8 cellular contexts compared by ENCODE assay signal in genomic region chr14:103074699-103075341, GRCh38. TPM values are rescaled to one million over a fixed set of nuclear protein-coding genes. Genes with fewer than 3 reads are reported as not detected.
DNase-seq lines count a peak whose midpoint lies in the region; ATAC-seq and TF ChIP-seq lines count a peak whose summit lies in the region.

No MANE protein-coding gene starts in this region.

- H4K20me1 ChIP-seq in H9 (ENCODE audit: control insufficient read depth, insufficient read depth, insufficient read length) = no peaks in the 10 kb centered on the region

- no peaks in the 10 kb centered on the region for H3K4me1 Mint-ChIP-seq in H9
- peaks cover 0 to 1% (median 0%) of the 10 kb centered on the region in 3 donors for H3K4me1 Mint-ChIP-seq in T-cell

- H2AK5ac ChIP-seq in H9 (ENCODE audit: insufficient read length, low read length) = no peak overlapping the region

- no peak overlapping the region for H2BK15ac ChIP-seq in H9 (ENCODE audit: low read depth, low read length)

- H3K4ac ChIP-seq in H9 (ENCODE audit: low read depth, low read length) = no peak overlapping the region

- WGBS in H9 (ENCODE audit: extremely low coverage, insufficient read length, low lambda C conversion rate) = no CpG with 5 or more reads among the region's 21 CpGs
- 10 to 17% methylated on average over 7 to 21 of the region's 21 CpGs for whole genome bisulfite sequencing in body of pancreas, 2 donors
- 17% methylated on average over 1 of the region's 21 CpGs for WGBS in right lobe of liver (ENCODE audit: insufficient coverage, low coverage, low lambda C conversion rate, missing lambda C conversion rate)

- H3K9me3 Mint-ChIP-seq in H9 (no peaks in the 10 kb centered on the region), T-cell (no peaks in the 10 kb centered on the region)

- no peaks in the 10 kb centered on the region for H3K36me3 ChIP-seq in body of pancreas (replicated peaks in 1 of 2; ENCODE audit: insufficient read depth in 1 of 2, low read depth in 2 of 2)
- H3K36me3 ChIP-seq in right lobe of liver = no peaks in the 10 kb centered on the region
- no peaks in the 10 kb centered on the region for H3K36me3 ChIP-seq in vagina

- no peak overlapping the region for H3K27ac Mint-ChIP-seq in H9
- no peak overlapping the region for H3K27ac Mint-ChIP-seq in T-cell

- no peak overlapping the region; the same call in 1 of the 2 replicates for H3K14ac ChIP-seq in H9 (ENCODE audit: insufficient read depth, low read length)

- POLR2A ChIA-PET in T-cell (lab: Charles Lee) = no interaction called here

- H3K56ac ChIP-seq in H9 (ENCODE audit: insufficient read length, low read depth, low read length) = no peak overlapping the region

- CTCF ChIA-PET in T-cell (lab: Charles Lee) = interaction anchor here (0.6 to 0.9 kb wide), 4 partner anchors 32 to 381 kb away, joined by 3 to 6 read pairs (median 4); no protein-coding TSS in a partner anchor

- no peak for TF ChIP-seq CTCF in H9 (conservative IDR thresholded peaks at IDR 0.05)
- TF ChIP-seq CTCF in body of pancreas (IDR thresholded peaks at IDR 0.05) = no peak
- no peak for TF ChIP-seq CTCF in right lobe of liver (IDR thresholded peaks at IDR 0.05)
- no peak for TF ChIP-seq CTCF in vagina (IDR thresholded peaks at IDR 0.05)

- no peak overlapping the region for H3T11ph ChIP-seq in H9 (ENCODE audit: low read length)

- no peak overlapping the region for H2AFZ ChIP-seq in H9 (ENCODE audit: low read length)

- H3K18ac ChIP-seq in H9 (ENCODE audit: insufficient read length, low read depth, low read length) = no peak overlapping the region

- ATAC-seq in body of pancreas = peak; percentile 25
- peak; percentile 2 to 46 (median 15) for ATAC-seq in right lobe of liver
- no peak for ATAC-seq in T-cell (replicated peaks in 1 of 4)
- ATAC-seq in GM21576 (IDR thresholded peaks at IDR 0.05; ENCODE audit: unreplicated experiment) = no peak

- H3K4me2 ChIP-seq in H9 (ENCODE audit: insufficient read depth, insufficient read length, low read length) = peak overlapping the region; percentile 50

- no peaks in the 10 kb centered on the region for H3K23me2 ChIP-seq in H9 (ENCODE audit: insufficient read length, low read depth, low read length, poor library complexity, severe bottlenecking)

- no peak overlapping the region for H4K5ac ChIP-seq in H9 (ENCODE audit: insufficient read length, low read depth, low read length)

- H3K79me1 ChIP-seq in H9 (ENCODE audit: insufficient read depth, low read depth, low read length, poor library complexity, severe bottlenecking) = no peaks in the 10 kb centered on the region

- no peak overlapping the region for H2BK120ac ChIP-seq in H9 (ENCODE audit: low read depth, low read length, poor library complexity, severe bottlenecking)

- H3K27ac ChIP-seq in H9 (ENCODE audit: insufficient read length, low read depth, low read length) (no peak overlapping the region), body of pancreas (peak overlapping the region in 3 of 4 donors; percentile 40 to 70 (median 64)), right lobe of liver (peak overlapping the region in 2 of 3 donors; percentile 10 to 43), vagina (peak overlapping the region; percentile 72)

- H3K9me3 ChIP-seq in H9 (ENCODE audit: control insufficient read depth, low read depth, low read length) (no peaks in the 10 kb centered on the region), body of pancreas (no peaks in the 10 kb centered on the region), right lobe of liver (no peaks in the 10 kb centered on the region), vagina (no peaks in the 10 kb centered on the region)

- no peak for TF ChIP-seq POLR2A in body of pancreas (IDR thresholded peaks at IDR 0.05)
- no peak for TF ChIP-seq POLR2A in right lobe of liver (IDR thresholded peaks at IDR 0.05)
- TF ChIP-seq POLR2A in vagina (IDR thresholded peaks at IDR 0.05) = no peak

- no peak overlapping the region for H2BK20ac ChIP-seq in H9 (ENCODE audit: low read depth, low read length, poor library complexity, severe bottlenecking)

- no peak overlapping the region for H3K23ac ChIP-seq in H9 (ENCODE audit: insufficient read length, low read depth, low read length)

- H3K79me2 ChIP-seq in H9 (ENCODE audit: insufficient read depth, low read length) = no peaks in the 10 kb centered on the region

- H4K8ac ChIP-seq in H9 (replicated peaks; ENCODE audit: insufficient read length, low read depth, low read length) = no peak overlapping the region

- H3K4me3 Mint-ChIP-seq in H9 (peak overlapping the region; percentile 50 to 71; a peak in 4 of 5 replicates), T-cell (peak overlapping the region in 1 of 3 donors; percentile 49)

- DNase-seq in A172 (ENCODE audit: low spot score) (peak; percentile 32), H9 (peak; percentile 69), body of pancreas (peak; percentile 45 to 64 (median 58)), right lobe of liver (peak; percentile 69 to 84 (median 72)), vagina (ENCODE audit: extremely low spot score in 2 of 2) (no peak), kidney glomerular epithelial cell (lab: John Stamatoyannopoulos, UW) (no peak), T-cell (no peak)

- no peak overlapping the region for H3K9ac ChIP-seq in H9 (ENCODE audit: extremely low read depth, insufficient read length, low read length)

- H3K4me1 ChIP-seq in H9 (ENCODE audit: insufficient read depth, low read length) (no peaks in the 10 kb centered on the region), body of pancreas (peaks cover 36% of the 10 kb centered on the region), right lobe of liver (peaks cover 0 to 8% (median 0%) of the 10 kb centered on the region in 4 donors), vagina (peaks cover 46% of the 10 kb centered on the region)

- H3K27me3 Mint-ChIP-seq in H9 (ENCODE audit: low read depth) = peaks cover 18% of the 10 kb centered on the region
- peaks cover 0 to 5% of the 10 kb centered on the region in 2 donors for H3K27me3 Mint-ChIP-seq in T-cell

- H4K91ac ChIP-seq in H9 (ENCODE audit: insufficient read length, low read depth, low read length) = no peak overlapping the region

- H2BK12ac ChIP-seq in H9 (ENCODE audit: insufficient read length, low read depth, low read length) = no peak overlapping the region

- H3K27me3 ChIP-seq in H9 (ENCODE audit: insufficient read depth, low read length) (no peaks in the 10 kb centered on the region; the same call in 1 of the 2 replicates), body of pancreas (no peaks in the 10 kb centered on the region), right lobe of liver (no peaks in the 10 kb centered on the region), vagina (no peaks in the 10 kb centered on the region)

- H3K36me3 Mint-ChIP-seq in H9 (ENCODE audit: insufficient read depth in 1 of 3, low read depth in 3 of 3) (no peaks in the 10 kb centered on the region), T-cell (no peaks in the 10 kb centered on the region)

- H2BK5ac ChIP-seq in H9 (ENCODE audit: insufficient read length, low read length) = no peak overlapping the region

- intact Hi-C loops in body of pancreas (cut with DNase I) = loop anchor here (10.0 kb wide), 1 partner anchor 220 kb away; no protein-coding TSS in a partner anchor
- intact Hi-C loops in right lobe of liver (cut with DNase I) = loop anchor here in 1 of 2 donors (10.0 kb wide), 1 partner anchor 220 kb away; no protein-coding TSS in a partner anchor
- intact Hi-C loops in vagina (cut with DNase I) = no loop called here

- H3K4me3 ChIP-seq in body of pancreas (no peak overlapping the region), right lobe of liver (peak overlapping the region; percentile 35 to 39 (median 37)), vagina (peak overlapping the region; percentile 41 to 45)

RNA-seq across cellular contexts. Expression of gene LBHD2, which starts 9.2 kb away (rescaled TPM):
- total RNA-seq in A172 (2014; rRNA removed; shearing (Covaris generic)) = not detected in 2 replicates
- not detected in 2 replicates for total RNA-seq in H9 (2021)
- total RNA-seq in body of pancreas = not detected
- total RNA-seq in right lobe of liver = not detected
- not detected for total RNA-seq in vagina
- not detected for total RNA-seq in T-cell

RNA-seq across cellular contexts. Expression of gene CDC42BPB, which starts 17.5 kb away (rescaled TPM):
- total RNA-seq in A172 (2014; rRNA removed; shearing (Covaris generic)) = 26.2 and 26.6 TPM in 2 replicates
- 97.3 and 103 TPM in 2 replicates for total RNA-seq in H9 (2021)
- total RNA-seq in body of pancreas = 100 to 1,000 TPM in 1 of 2 donors, 10 to 100 TPM in 1; 66.2 to 102 TPM
- total RNA-seq in right lobe of liver = 10 to 100 TPM; 38.4 to 55.5 (median 43.0) TPM
- 105 TPM for total RNA-seq in vagina
- 10 to 100 TPM in 3 of 5 donors, 1 to 10 TPM in 2; 5.3 to 17.5 (median 11.2) TPM for total RNA-seq in T-cell

RNA-seq across cellular contexts. Expression of gene EXOC3L4, which starts 19.7 kb away (rescaled TPM):
- 3.7 and 8.2 TPM in 2 replicates for total RNA-seq in A172 (2014; rRNA removed; shearing (Covaris generic))
- total RNA-seq in H9 (2021) (0.39 and 0.42 TPM in 2 replicates), body of pancreas (1 to 10 TPM in 1 of 2 donors, under 1 TPM in 1; 0.66 to 1.8 TPM), right lobe of liver (10 to 100 TPM; 34.2 to 87.1 (median 48.1) TPM), vagina (8.6 TPM), T-cell (under 1 TPM in 1 of 5 donors, not detected in 4; 0.25 TPM)

RNA-seq across cellular contexts. Expression of gene TNFAIP2, which starts 48.4 kb away (rescaled TPM):
- 207 and 346 TPM in 2 replicates for total RNA-seq in A172 (2014; rRNA removed; shearing (Covaris generic))
- total RNA-seq in H9 (2021) (29.3 and 29.7 TPM in 2 replicates), body of pancreas (10 to 100 TPM; 22.1 to 75.5 TPM), right lobe of liver (100 to 1,000 TPM in 1 of 6 experiments, 10 to 100 TPM in 5; 23.2 to 122 (median 32.6) TPM), vagina (82.7 TPM), T-cell (1 to 10 TPM in 4 of 5 donors, under 1 TPM in 1; 0.93 to 2.1 (median 1.0) TPM)

Comparison
In these comparisons a context has a peak if more than half of its experiments do, and no peak if none do; other contexts are left out.
1. DNase-seq: peak in A172 (single experiment), H9 (single experiment), body of pancreas (4 of 4) and right lobe of liver (3 of 3); none in vagina (0 of 2), kidney glomerular epithelial cell (single experiment) and T-cell (0 of 34).
2. ATAC-seq: peak in body of pancreas (single experiment) and right lobe of liver (4 of 4); none in T-cell (0 of 4) and GM21576 (single experiment).
3. H3K4me3 ChIP-seq: peak in right lobe of liver (3 of 3) and vagina (2 of 2); none in body of pancreas (0 of 2).